Comparison of ENCODE assay signal across 10 cellular contexts in the genomic region with DNA sequence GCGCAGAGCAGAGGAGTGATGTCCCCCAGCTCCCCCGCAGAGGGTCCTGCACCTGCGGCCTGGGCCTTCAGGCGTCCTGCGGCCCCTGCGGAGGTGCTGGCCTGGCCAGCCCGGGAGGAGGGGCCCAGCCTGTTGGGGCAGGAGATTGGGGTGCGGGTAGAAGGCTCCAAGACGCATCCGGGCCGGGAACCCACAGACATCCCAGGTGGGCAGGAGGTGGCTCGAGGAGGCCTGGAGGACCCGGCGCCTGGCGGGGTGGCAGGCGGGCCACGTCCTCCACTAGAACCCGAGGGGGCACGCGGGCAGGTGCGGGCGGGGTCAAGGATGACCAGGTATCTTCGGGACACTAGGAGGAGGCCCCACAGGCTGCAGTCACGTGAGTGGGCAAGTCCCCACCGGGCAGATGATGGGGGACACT. TPM values are rescaled to one million over a fixed set of nuclear protein-coding genes. Genes with fewer than 3 reads are reported as not detected.
A peak's percentile ranks its signal among the peaks of the same experiment; 100 is the strongest.
DNase-seq lines count a peak whose midpoint lies in the region; ATAC-seq, FAIRE-seq and TF ChIP-seq lines count a peak whose summit lies in the region.
"Had no signal": no experiment of that assay in that cellular context is flagged by ENCODE, and none has a peak within 500 bp of the region (broad histone marks: within the 10 kb centered on the region; RNA-seq: fewer than 3 reads in every experiment).

No MANE protein-coding gene starts in this region.

- peaks cover 35% of the 10 kb centered on the region for H3K4me1 Mint-ChIP-seq in activated CD4-positive, alpha-beta T cell treated with anti-CD3 and anti-CD28 coated beads for 36 hours
- peaks cover 18% of the 10 kb centered on the region for H3K4me1 Mint-ChIP-seq in activated T-helper 17 cell treated with anti-CD3 and anti-CD28 coated beads, Interleukin-2, amount 50 U/mL, for 72 hours
- peaks cover 2% of the 10 kb centered on the region for H3K4me1 Mint-ChIP-seq in endothelial cell (ENCODE audit: unreplicated experiment)

- H3K4me3 ChIP-seq in left lung (peak overlapping the region; percentile 37 to 75), stomach smooth muscle (ENCODE audit: low read length in 2 of 2) (peak overlapping the region; percentile 3 to 80)

- intact Hi-C loops in activated CD4-positive, alpha-beta T cell treated with anti-CD3 and anti-CD28 coated beads for 36 hours (cut with DNase I, micrococcal nuclease) = no loop called here
- intact Hi-C loops in left lung (cut with DNase I) = no loop called here

- peaks cover 0 to 18% of the 10 kb centered on the region in 2 donors for H3K27me3 ChIP-seq in left lung
- peaks cover 2 to 3% of the 10 kb centered on the region in 2 donors for H3K27me3 ChIP-seq in stomach smooth muscle (ENCODE audit: control insufficient read depth in 1 of 2, insufficient read depth in 2 of 2, low read length in 2 of 2)

- no peaks in the 10 kb centered on the region for H3K9me3 Mint-ChIP-seq in activated CD4-positive, alpha-beta T cell treated with anti-CD3 and anti-CD28 coated beads for 36 hours (ENCODE audit: low read depth)
- H3K9me3 Mint-ChIP-seq in activated T-helper 17 cell treated with anti-CD3 and anti-CD28 coated beads, Interleukin-2, amount 50 U/mL, for 72 hours = no peaks in the 10 kb centered on the region
- no peaks in the 10 kb centered on the region for H3K9me3 Mint-ChIP-seq in endothelial cell (ENCODE audit: unreplicated experiment)

- H3K9me3 ChIP-seq in left lung (no peaks in the 10 kb centered on the region), stomach smooth muscle (ENCODE audit: control insufficient read depth in 2 of 2, low read length in 2 of 2) (no peaks in the 10 kb centered on the region)

- CTCF ChIA-PET in activated CD4-positive, alpha-beta T cell treated with anti-CD3 and anti-CD28 coated beads for 36 hours (lab: Charles Lee) = interaction anchor here (0.9 to 2.4 kb wide), 5 partner anchors 12 to 98 kb away, joined by 3 to 11 read pairs (median 3); no protein-coding TSS in a partner anchor

- POLR2A ChIA-PET in activated CD4-positive, alpha-beta T cell treated with anti-CD3 and anti-CD28 coated beads for 36 hours (lab: Charles Lee) = interaction anchor here (0.9 to 1.9 kb wide), 2 partner anchors 13 to 38 kb away, joined by 3 to 6 read pairs; no protein-coding TSS in a partner anchor

- FAIRE-seq in frontal cortex (lab: Jason Lieb, UNC) = no peak

- no peak for ATAC-seq in activated CD4-positive, alpha-beta T cell treated with anti-CD3 and anti-CD28 coated beads for 36 hours
- ATAC-seq in activated T-helper 17 cell treated with anti-CD3 and anti-CD28 coated beads, Interleukin-2, amount 50 U/mL, for 72 hours (replicated peaks) = no peak
- no peak for ATAC-seq in left lung

- H3K9ac ChIP-seq in stomach smooth muscle (ENCODE audit: low read length in 2 of 2) = peak overlapping the region in 1 of 2 donors; percentile 2

- TF ChIP-seq CTCF in left lung (IDR thresholded peaks at IDR 0.05) = no peak
- TF ChIP-seq CTCF in endothelial cell (IDR thresholded peaks at IDR 0.05; ENCODE audit: unreplicated experiment) = no peak

- H3K27ac Mint-ChIP-seq in activated CD4-positive, alpha-beta T cell treated with anti-CD3 and anti-CD28 coated beads for 36 hours = peak overlapping the region; percentile 86
- H3K27ac Mint-ChIP-seq in activated T-helper 17 cell treated with anti-CD3 and anti-CD28 coated beads, Interleukin-2, amount 50 U/mL, for 72 hours = no peak overlapping the region
- H3K27ac Mint-ChIP-seq in endothelial cell (ENCODE audit: unreplicated experiment) = no peak overlapping the region

- H3K27ac ChIP-seq in left lung (peak overlapping the region in 1 of 2 donors; percentile 84), stomach smooth muscle (ENCODE audit: low read length) (peak overlapping the region; percentile 55)

- H3K4me1 ChIP-seq in left lung (peaks cover 22 to 59% of the 10 kb centered on the region in 2 donors), stomach smooth muscle (ENCODE audit: control insufficient read depth, insufficient read depth, low read length) (peaks cover 57% of the 10 kb centered on the region)

- no peaks in the 10 kb centered on the region for H3K36me3 Mint-ChIP-seq in activated CD4-positive, alpha-beta T cell treated with anti-CD3 and anti-CD28 coated beads for 36 hours (ENCODE audit: low read depth)
- H3K36me3 Mint-ChIP-seq in activated T-helper 17 cell treated with anti-CD3 and anti-CD28 coated beads, Interleukin-2, amount 50 U/mL, for 72 hours (ENCODE audit: low read depth) = no peaks in the 10 kb centered on the region
- no peaks in the 10 kb centered on the region for H3K36me3 Mint-ChIP-seq in endothelial cell (ENCODE audit: low read depth, unreplicated experiment)

- H3K36me3 ChIP-seq in left lung (no peaks in the 10 kb centered on the region), stomach smooth muscle (ENCODE audit: control insufficient read depth in 2 of 2, insufficient read depth in 2 of 2, low read length in 2 of 2) (no peaks in the 10 kb centered on the region)

- H3K4me3 Mint-ChIP-seq in activated CD4-positive, alpha-beta T cell treated with anti-CD3 and anti-CD28 coated beads for 36 hours = peak overlapping the region; percentile 72
- peak overlapping the region; percentile 88 for H3K4me3 Mint-ChIP-seq in activated T-helper 17 cell treated with anti-CD3 and anti-CD28 coated beads, Interleukin-2, amount 50 U/mL, for 72 hours
- H3K4me3 Mint-ChIP-seq in endothelial cell (ENCODE audit: unreplicated experiment) = no peak overlapping the region

- H3K27me3 Mint-ChIP-seq in activated CD4-positive, alpha-beta T cell treated with anti-CD3 and anti-CD28 coated beads for 36 hours = peaks cover 4% of the 10 kb centered on the region
- H3K27me3 Mint-ChIP-seq in activated T-helper 17 cell treated with anti-CD3 and anti-CD28 coated beads, Interleukin-2, amount 50 U/mL, for 72 hours = peaks cover 3% of the 10 kb centered on the region
- H3K27me3 Mint-ChIP-seq in endothelial cell (ENCODE audit: unreplicated experiment) = peaks cover 26% of the 10 kb centered on the region

- no peak for DNase-seq in activated CD4-positive, alpha-beta T cell treated with anti-CD3 and anti-CD28 coated beads for 36 hours
- DNase-seq in activated CD4-positive, alpha-beta T cell treated with anti-CD3 and anti-CD28 coated beads for 1 hour = no peak
- DNase-seq in left lung = peak in 1 of 2 donors; percentile 79
- no peak for DNase-seq in frontal cortex (ENCODE audit: low spot score in 2 of 2)
- no peak for DNase-seq in putamen (ENCODE audit: low spot score)
- no peak for DNase-seq in endothelial cell (ENCODE audit: low spot score)
- DNase-seq: cerebellar nuclear complex, MV-4-11 had no signal

RNA-seq across cellular contexts. Expression of gene SECTM1, which starts 0.6 kb away (rescaled TPM):
- total RNA-seq in activated CD4-positive, alpha-beta T cell treated with anti-CD3 and anti-CD28 coated beads for 36 hours = 10 to 100 TPM in 1 of 2 experiments, 1 to 10 TPM in 1; 9.0 to 10.9 TPM
- total RNA-seq in activated T-helper 17 cell treated with anti-CD3 and anti-CD28 coated beads, Interleukin-2, amount 50 U/mL, for 72 hours = 10 to 100 TPM; 16.4 to 22.3 TPM
- total RNA-seq in left lung = 10 to 100 TPM; 10.5 to 36.8 TPM
- 4.9 TPM for total RNA-seq in frontal cortex
- not detected for total RNA-seq in endothelial cell (ENCODE audit: unreplicated experiment)

RNA-seq across cellular contexts. Expression of gene CD7, which starts 16.8 kb away (rescaled TPM):
- 100 to 1,000 TPM; 614 to 725 TPM for total RNA-seq in activated CD4-positive, alpha-beta T cell treated with anti-CD3 and anti-CD28 coated beads for 36 hours
- 100 to 1,000 TPM; 193 to 378 TPM for total RNA-seq in activated T-helper 17 cell treated with anti-CD3 and anti-CD28 coated beads, Interleukin-2, amount 50 U/mL, for 72 hours
- total RNA-seq in left lung = 1 to 10 TPM; 3.7 to 6.6 TPM
- total RNA-seq in frontal cortex = not detected
- not detected for total RNA-seq in endothelial cell (ENCODE audit: unreplicated experiment)

RNA-seq across cellular contexts. Expression of gene TEX19, which starts 24.8 kb away (rescaled TPM):
- total RNA-seq in activated CD4-positive, alpha-beta T cell treated with anti-CD3 and anti-CD28 coated beads for 36 hours = not detected
- under 1 TPM in 1 of 2 donors, not detected in 1; 0.28 TPM for total RNA-seq in activated T-helper 17 cell treated with anti-CD3 and anti-CD28 coated beads, Interleukin-2, amount 50 U/mL, for 72 hours
- total RNA-seq in left lung = not detected
- total RNA-seq in frontal cortex = not detected
- 0.26 TPM for total RNA-seq in endothelial cell (ENCODE audit: unreplicated experiment)

RNA-seq across cellular contexts. Expression of gene UTS2R, which starts 37.4 kb away (rescaled TPM):
- not detected for total RNA-seq in activated CD4-positive, alpha-beta T cell treated with anti-CD3 and anti-CD28 coated beads for 36 hours
- under 1 TPM in 1 of 2 donors, not detected in 1; 0.45 TPM for total RNA-seq in activated T-helper 17 cell treated with anti-CD3 and anti-CD28 coated beads, Interleukin-2, amount 50 U/mL, for 72 hours
- total RNA-seq in left lung (not detected), frontal cortex (not detected), endothelial cell (ENCODE audit: unreplicated experiment) (not detected)

Comparison
In these comparisons a context has a peak if more than half of its experiments do, and no peak if none do; other contexts are left out.
1. RNA of gene CD7, which starts 16.8 kb away (total RNA-seq): 614 to 725 TPM in activated CD4-positive, alpha-beta T cell treated with anti-CD3 and anti-CD28 coated beads for 36 hours and 193 to 378 TPM in activated T-helper 17 cell treated with anti-CD3 and anti-CD28 coated beads, Interleukin-2, amount 50 U/mL, for 72 hours; 3.7 to 6.6 TPM in left lung, not detected in endothelial cell (single experiment) and not detected in frontal cortex (single experiment); every median in the first group is over 10 times any median in the second.